Comparison of ENCODE assay signal across 9 cellular contexts in genomic region chr1:156618853-156619581, GRCh38. TPM values are rescaled to one million over a fixed set of nuclear protein-coding genes. Genes with fewer than 3 reads are reported as not detected.
DNase-seq lines count a peak whose midpoint lies in the region; ATAC-seq and TF ChIP-seq lines count a peak whose summit lies in the region.
"Had no signal": no experiment of that assay in that cellular context is flagged by ENCODE, and none has a peak within 500 bp of the region (broad histone marks: within the 10 kb centered on the region; RNA-seq: fewer than 3 reads in every experiment).

HAPLN2 (plus strand) TSS chr1:156619415; CDS start chr1:156623491, 4,076 bp downstream.

- H2AFZ ChIP-seq in MM.1S (ENCODE audit: low read length), result no peak within 1 kb of the TSS

- H3K4me1 Mint-ChIP-seq in activated naive CD4-positive, alpha-beta T cell treated with anti-CD3 and anti-CD28 coated beads, Interleukin-2, amount 10 ng/mL, durations not matched to agents 7 days and 5 days, result no peaks in the 10 kb centered on the region
- peaks cover 0 to 5% of the 10 kb centered on the region in 2 donors for H3K4me1 Mint-ChIP-seq in natural killer cell treated with Interleukin-12 subunit alpha and Interleukin-12 subunit beta and Interleukin-15 and Interleukin-18, amount 100 ng/mL, for 72 hours (ENCODE audit: low read depth in 2 of 2)
- peaks cover 0 to 7% (median 2%) of the 10 kb centered on the region in 4 donors for H3K4me1 Mint-ChIP-seq in CD4-positive, alpha-beta memory T cell

- peak; percentile 71 for TF ChIP-seq CTCF in GM06990 (IDR thresholded peaks at IDR 0.05; ENCODE audit: insufficient read depth, low read length, poor library complexity, severe bottlenecking)
- TF ChIP-seq CTCF in MM.1S (IDR thresholded peaks at IDR 0.05; ENCODE audit: low read length), result peak; percentile 77

- no peaks in the 10 kb centered on the region for H3K79me2 ChIP-seq in MM.1S (ENCODE audit: low read length)

- ATAC-seq in natural killer cell treated with Interleukin-12 subunit alpha and Interleukin-12 subunit beta and Interleukin-15 and Interleukin-18, amount 100 ng/mL, for 72 hours, result no peak
- no peak for ATAC-seq in HG02759 (IDR thresholded peaks at IDR 0.05; ENCODE audit: unreplicated experiment)
- ATAC-seq: T-cell had no signal

- no peaks in the 10 kb centered on the region for H3K4me1 ChIP-seq in MM.1S (ENCODE audit: low read length)
- peaks cover 4% of the 10 kb centered on the region for H3K4me1 ChIP-seq in CD4-positive, alpha-beta memory T cell (ENCODE audit: insufficient read depth, low read length)

- intact Hi-C loops in CD4-positive, alpha-beta memory T cell (cut with micrococcal nuclease), result no loop called here

- no peaks in the 10 kb centered on the region for H3K36me3 ChIP-seq in GM06990 (ENCODE audit: control insufficient read depth, insufficient read depth, low read length)
- H3K36me3 ChIP-seq in MM.1S (replicated peaks; ENCODE audit: insufficient read depth, low read length), result no peaks in the 10 kb centered on the region
- H3K36me3 ChIP-seq in CD4-positive, alpha-beta memory T cell (ENCODE audit: insufficient read depth, low read length), result no peaks in the 10 kb centered on the region

- 0 out of 2 replicates have a peak, but pooled peaks cover 2% of the 10 kb centered on the region for H4K20me1 ChIP-seq in MM.1S (ENCODE audit: insufficient read depth, low read length)

- POLR2A ChIA-PET in CD4-positive, alpha-beta memory T cell (lab: Charles Lee; ENCODE audit: partially characterized antibody), result interaction anchor here (0.5 kb wide), 1 partner anchor 224 kb away, joined by 3 read pairs; no protein-coding TSS in a partner anchor

- no peak within 1 kb of the TSS for H3K4me2 ChIP-seq in MM.1S (ENCODE audit: low read depth, low read length)

- H3K4me3 ChIP-seq in GM06990 (replicated peaks; ENCODE audit: low read depth, low read length), result no peak within 1 kb of the TSS
- no peak within 1 kb of the TSS for H3K4me3 ChIP-seq in MM.1S (ENCODE audit: low read length)
- no peak within 1 kb of the TSS for H3K4me3 ChIP-seq in CD4-positive, alpha-beta memory T cell (ENCODE audit: low read length in 2 of 2)

- no peak for DNase-seq in GM06990 (ENCODE audit: extremely low read depth, insufficient read length)
- no peak for DNase-seq in MM.1S
- peak; percentile 52 for DNase-seq in activated naive CD4-positive, alpha-beta T cell treated with anti-CD3 and anti-CD28 coated beads, Interleukin-2, amount 10 ng/mL, durations not matched to agents 7 days and 5 days
- peak; percentile 79 for DNase-seq in medulla oblongata (ENCODE audit: extremely low spot score)
- DNase-seq in natural killer cell treated with Interleukin-12 subunit alpha and Interleukin-12 subunit beta and Interleukin-15 and Interleukin-18, amount 100 ng/mL, for 72 hours (ENCODE audit: low spot score), result no peak
- no peak for DNase-seq in kidney tubule cell (ENCODE audit: low spot score)
- DNase-seq in CD4-positive, alpha-beta memory T cell, result no peak

- H3K9ac ChIP-seq in MM.1S (ENCODE audit: low read length), result no peak within 1 kb of the TSS

- CTCF ChIA-PET in activated naive CD4-positive, alpha-beta T cell treated with anti-CD3 and anti-CD28 coated beads, Interleukin-2, amount 10 ng/mL, durations not matched to agents 7 days and 5 days (lab: Charles Lee), result interaction anchor here (0.8 to 2.7 kb wide), 13 partner anchors 10 to 233 kb away, joined by 3 to 27 read pairs (median 7); no protein-coding TSS in a partner anchor
- CTCF ChIA-PET in CD4-positive, alpha-beta memory T cell (lab: Charles Lee; ENCODE audit: partially characterized antibody), result interaction anchor here (1.4 to 1.6 kb wide), 3 partner anchors 11 to 87 kb away, joined by 3 to 5 read pairs (median 3); partner anchors contain the start of gene CRABP2

- no peaks in the 10 kb centered on the region for H3F3A ChIP-seq in MM.1S (ENCODE audit: insufficient read depth, low read length)

- no peaks in the 10 kb centered on the region for H3K36me3 Mint-ChIP-seq in activated naive CD4-positive, alpha-beta T cell treated with anti-CD3 and anti-CD28 coated beads, Interleukin-2, amount 10 ng/mL, durations not matched to agents 7 days and 5 days
- H3K36me3 Mint-ChIP-seq in natural killer cell treated with Interleukin-12 subunit alpha and Interleukin-12 subunit beta and Interleukin-15 and Interleukin-18, amount 100 ng/mL, for 72 hours, result no peaks in the 10 kb centered on the region
- no peaks in the 10 kb centered on the region for H3K36me3 Mint-ChIP-seq in CD4-positive, alpha-beta memory T cell
- H3K36me3 Mint-ChIP-seq: T-cell had no signal

- no peaks in the 10 kb centered on the region for H3K9me3 ChIP-seq in MM.1S (replicated peaks; ENCODE audit: insufficient read depth, low read length)
- H3K9me3 ChIP-seq in CD4-positive, alpha-beta memory T cell (ENCODE audit: control insufficient read depth in 1 of 2, low read length in 2 of 2), result no peaks in the 10 kb centered on the region

- no peak within 1 kb of the TSS for H3K4me3 Mint-ChIP-seq in activated naive CD4-positive, alpha-beta T cell treated with anti-CD3 and anti-CD28 coated beads, Interleukin-2, amount 10 ng/mL, durations not matched to agents 7 days and 5 days
- no peak within 1 kb of the TSS for H3K4me3 Mint-ChIP-seq in natural killer cell treated with Interleukin-12 subunit alpha and Interleukin-12 subunit beta and Interleukin-15 and Interleukin-18, amount 100 ng/mL, for 72 hours
- H3K4me3 Mint-ChIP-seq in CD4-positive, alpha-beta memory T cell, result no peak within 1 kb of the TSS
- H3K4me3 Mint-ChIP-seq: T-cell had no signal

- H3K27ac Mint-ChIP-seq in activated naive CD4-positive, alpha-beta T cell treated with anti-CD3 and anti-CD28 coated beads, Interleukin-2, amount 10 ng/mL, durations not matched to agents 7 days and 5 days, result no peak within 1 kb of the TSS
- H3K27ac Mint-ChIP-seq in natural killer cell treated with Interleukin-12 subunit alpha and Interleukin-12 subunit beta and Interleukin-15 and Interleukin-18, amount 100 ng/mL, for 72 hours, result no peak within 1 kb of the TSS
- H3K27ac Mint-ChIP-seq in CD4-positive, alpha-beta memory T cell, result no peak within 1 kb of the TSS
- H3K27ac Mint-ChIP-seq: T-cell had no signal

- H3K9me2 ChIP-seq in MM.1S (replicated peaks; ENCODE audit: insufficient read depth, low read length), result no peaks in the 10 kb centered on the region

- H3K27me3 ChIP-seq in GM06990 (replicated peaks; ENCODE audit: control insufficient read depth, insufficient read depth, low read length) (peaks cover 2% of the 10 kb centered on the region), MM.1S (replicated peaks; ENCODE audit: insufficient read depth, low read length) (peaks cover 90% of the 10 kb centered on the region)
- H3K27me3 ChIP-seq in CD4-positive, alpha-beta memory T cell (ENCODE audit: insufficient read depth, low read length), result peaks cover 23% of the 10 kb centered on the region

- H3K27ac ChIP-seq in MM.1S (ENCODE audit: low read length), result no peak within 1 kb of the TSS
- no peak within 1 kb of the TSS for H3K27ac ChIP-seq in CD4-positive, alpha-beta memory T cell (ENCODE audit: low read depth, low read length)

- H3K9me3 Mint-ChIP-seq in activated naive CD4-positive, alpha-beta T cell treated with anti-CD3 and anti-CD28 coated beads, Interleukin-2, amount 10 ng/mL, durations not matched to agents 7 days and 5 days, result no peaks in the 10 kb centered on the region
- H3K9me3 Mint-ChIP-seq in natural killer cell treated with Interleukin-12 subunit alpha and Interleukin-12 subunit beta and Interleukin-15 and Interleukin-18, amount 100 ng/mL, for 72 hours, result no peaks in the 10 kb centered on the region
- peaks cover 0 to 2% (median 0%) of the 10 kb centered on the region in 8 donors for H3K9me3 Mint-ChIP-seq in CD4-positive, alpha-beta memory T cell
- H3K9me3 Mint-ChIP-seq: T-cell had no signal

- peaks cover 90% of the 10 kb centered on the region for H3K27me3 Mint-ChIP-seq in activated naive CD4-positive, alpha-beta T cell treated with anti-CD3 and anti-CD28 coated beads, Interleukin-2, amount 10 ng/mL, durations not matched to agents 7 days and 5 days
- peaks cover 38 to 51% of the 10 kb centered on the region in 2 donors for H3K27me3 Mint-ChIP-seq in natural killer cell treated with Interleukin-12 subunit alpha and Interleukin-12 subunit beta and Interleukin-15 and Interleukin-18, amount 100 ng/mL, for 72 hours
- H3K27me3 Mint-ChIP-seq in CD4-positive, alpha-beta memory T cell, result peaks cover 29 to 52% of the 10 kb centered on the region in 2 donors

RNA-seq across cellular contexts. Expression of gene HAPLN2, which starts in this region (rescaled TPM):
- not detected for total RNA-seq in natural killer cell treated with Interleukin-12 subunit alpha and Interleukin-12 subunit beta and Interleukin-15 and Interleukin-18, amount 100 ng/mL, for 72 hours
- not detected for total RNA-seq in CD4-positive, alpha-beta memory T cell
- polyA plus RNA-seq in CD4-positive, alpha-beta memory T cell, result not detected

Comparison
In these comparisons a context has a peak if more than half of its experiments do, and no peak if none do; other contexts are left out.
1. DNase-seq: peak in activated naive CD4-positive, alpha-beta T cell treated with anti-CD3 and anti-CD28 coated beads, Interleukin-2, amount 10 ng/mL, durations not matched to agents 7 days and 5 days (single experiment) and medulla oblongata (single experiment); none in GM06990 (single experiment), MM.1S (single experiment), natural killer cell treated with Interleukin-12 subunit alpha and Interleukin-12 subunit beta and Interleukin-15 and Interleukin-18, amount 100 ng/mL, for 72 hours (single experiment), kidney tubule cell (single experiment) and CD4-positive, alpha-beta memory T cell (0 of 5).